In genomic region chr2:219001577-219002394, GRCh38 we compare ENCODE assay signal across 8 cellular contexts. TPM values are rescaled to one million over a fixed set of nuclear protein-coding genes. Genes with fewer than 3 reads are reported as not detected.
A peak's percentile ranks its signal among the peaks of the same experiment; 100 is the strongest.
DNase-seq lines count a peak whose midpoint lies in the region; ATAC-seq, FAIRE-seq and TF ChIP-seq lines count a peak whose summit lies in the region.

No MANE protein-coding gene starts in this region.

- no peak overlapping the region; the same call in 1 of the 2 replicates for H3K4me3 ChIP-seq in GM12878

- H3K4me3 Mint-ChIP-seq in naive thymus-derived CD8-positive, alpha-beta T cell: peak overlapping the region; percentile 4 to 88 (median 57)

- no peaks in the 10 kb centered on the region for H4K20me1 ChIP-seq in GM12878 (ENCODE audit: control insufficient read depth, insufficient read depth)

- WGBS in GM12878 (ENCODE audit: insufficient coverage, insufficient replicate concordance, low lambda C conversion rate, missing lambda C conversion rate): 8% methylated on average over 52 of the region's 70 CpGs

- peaks cover 0 to 2% (median 1%) of the 10 kb centered on the region in 3 donors for H3K36me3 Mint-ChIP-seq in naive thymus-derived CD8-positive, alpha-beta T cell

- H3K27me3 ChIP-seq in GM12878 (replicated peaks in 1 of 2; ENCODE audit: control insufficient read depth in 2 of 2, insufficient read depth in 2 of 2, low read length in 1 of 2): peaks cover 9 to 19% of the 10 kb centered on the region in 2 experiments

- no peak for TF ChIP-seq RAD21 in GM12878 (IDR thresholded peaks at IDR 0.05; ENCODE audit: insufficient read depth, low read depth, low read length)

- no peaks in the 10 kb centered on the region for H3K9me3 Mint-ChIP-seq in naive thymus-derived CD8-positive, alpha-beta T cell

- DNase-seq in GM10266 (ENCODE audit: extremely low spot score): peak; percentile 68
- peak; percentile 86 for DNase-seq in NCI-H2107 (lab: John Stamatoyannopoulos, UW)
- DNase-seq in GM12878 (ENCODE audit: low read depth, low spot score): no peak
- DNase-seq in naive thymus-derived CD8-positive, alpha-beta T cell: no peak

- TF ChIP-seq POLR2A in GM12878 (IDR thresholded peaks at IDR 0.05; ENCODE audit: low read depth, low read length): no peak

- H3K9me3 ChIP-seq in GM12878 (replicated peaks; ENCODE audit: control insufficient read depth, insufficient read depth, low read length): no peaks in the 10 kb centered on the region

- no peaks in the 10 kb centered on the region for H3K79me2 ChIP-seq in GM12878 (ENCODE audit: control insufficient read depth, insufficient read depth, low read length)

- peaks cover 10 to 23% (median 17%) of the 10 kb centered on the region in 4 donors for H3K4me1 Mint-ChIP-seq in naive thymus-derived CD8-positive, alpha-beta T cell

- no peak overlapping the region for H2AFZ ChIP-seq in GM12878 (ENCODE audit: control insufficient read depth, low read depth, low read length)

- H3K4me2 ChIP-seq in GM12878 (ENCODE audit: control insufficient read depth, insufficient read depth): peak overlapping the region; percentile 33; the same call in 1 of the 2 replicates

- no peak overlapping the region for H3K9ac ChIP-seq in GM12878 (ENCODE audit: control insufficient read depth, insufficient read depth, low read length)

- POLR2A ChIA-PET in GM12878 (lab: Charles Lee): no interaction called here
- POLR2A ChIA-PET in naive thymus-derived CD8-positive, alpha-beta T cell (lab: Charles Lee): interaction anchor here (1.0 kb wide), 1 partner anchor 9 kb away, joined by 3 read pairs; no protein-coding TSS in a partner anchor

- peak overlapping the region in 1 of 10 donors; percentile 56 for H3K27ac Mint-ChIP-seq in naive thymus-derived CD8-positive, alpha-beta T cell

- intact Hi-C loops in GM12878 (cut with micrococcal nuclease; ENCODE audit: unreplicated experiment): loop anchor here (2.0 kb wide), 1 partner anchor 149 kb away; no protein-coding TSS in a partner anchor

- CTCF ChIA-PET in GM12878 (lab: Yijun Ruan, JAX): interaction anchor here (0.5 to 2.0 kb wide), 5 partner anchors 9 to 183 kb away, joined by 3 to 12 read pairs (median 4); no protein-coding TSS in a partner anchor

- SMC1A ChIA-PET in GM12878 (lab: Charles Lee; ENCODE audit: uncharacterized antibody, unreplicated experiment): interaction anchor here (1.3 kb wide), 1 partner anchor 153 kb away, joined by 3 read pairs; no protein-coding TSS in a partner anchor

- TF ChIP-seq CTCF in GM10266 (IDR thresholded peaks at IDR 0.05; ENCODE audit: control insufficient read depth, insufficient read depth, low read depth, missing control alignments) (no peak), GM12878 (IDR thresholded peaks at IDR 0.05 in 2 of 3, conservative IDR thresholded peaks at IDR 0.05 in 1 of 3; ENCODE audit: control insufficient read depth in 2 of 3, extremely low read depth in 1 of 3, insufficient read depth in 1 of 3, low read depth in 3 of 3, low read length in 3 of 3) (no peak)

- H3K36me3 ChIP-seq in GM12878 (ENCODE audit: control insufficient read depth in 2 of 2, insufficient read depth in 2 of 2, low read length in 1 of 2): no peaks in the 10 kb centered on the region

- H3K27me3 Mint-ChIP-seq in naive thymus-derived CD8-positive, alpha-beta T cell: peaks cover 34 to 90% (median 78%) of the 10 kb centered on the region in 5 donors

- no TSS peak for BruUV-seq in GM12878 (replicated peaks; lab: Mats Ljungman, UMichigan)

- no peak for TF ChIP-seq EP300 in GM12878 (IDR thresholded peaks at IDR 0.05; ENCODE audit: borderline replicate concordance in 1 of 2, control insufficient read depth in 1 of 2, low read depth in 2 of 2, low read length in 2 of 2)

- FAIRE-seq in GM12878 (lab: Jason Lieb, UNC): no peak

- in situ Hi-C loops in GM12878 (cut with MboI): no loop called here

- ATAC-seq in GM12878: peak; percentile 12
- peak; percentile 37 to 46 for ATAC-seq in naive thymus-derived CD8-positive, alpha-beta T cell
- no peak for ATAC-seq in HG03159 (IDR thresholded peaks at IDR 0.05; ENCODE audit: unreplicated experiment)
- ATAC-seq in GM18520 (IDR thresholded peaks at IDR 0.05; ENCODE audit: unreplicated experiment): no peak
- no peak for ATAC-seq in HG03354 (IDR thresholded peaks at IDR 0.05; ENCODE audit: poor library complexity, severe bottlenecking, unreplicated experiment)
- ATAC-seq in GM18868 (IDR thresholded peaks at IDR 0.05; ENCODE audit: unreplicated experiment): no peak

- H3K4me1 ChIP-seq in GM12878 (ENCODE audit: control insufficient read depth, insufficient read depth, low read length): no peaks in the 10 kb centered on the region

- no peak overlapping the region for H3K27ac ChIP-seq in GM12878 (ENCODE audit: control insufficient read depth, insufficient read depth)

- RAD21 ChIA-PET in GM12878 (lab: Charles Lee; ENCODE audit: unreplicated experiment): interaction anchor here (0.6 to 1.0 kb wide), 4 partner anchors 28 to 126 kb away, joined by 3 read pairs; no protein-coding TSS in a partner anchor

RNA-seq across cellular contexts. Expression of gene CRYBA2, which starts 8.6 kb away (rescaled TPM):
- total RNA-seq in GM12878 (2013; cell fraction: nucleolus; rRNA removed): not detected in 2 replicates
- total RNA-seq in GM12878 (2014; rRNA removed) (not detected in 2 replicates), GM12878 (2014; rRNA removed; fragmentation: Illumina TruSeq; extraction: Trizol) (not detected in 2 replicates), GM12878 (2021) (not detected in 2 replicates)
- polyA plus RNA-seq in GM12878 (2011; ENCODE audit: low read depth): not detected
- polyA plus RNA-seq in GM12878 (2011; rRNA removed) (not detected in 2 replicates), GM12878 (2014; fragmentation: Illumina TruSeq; extraction: Trizol) (not detected in 2 replicates), GM12878 (2014; fragmentation: Nextera tagmentation; extraction: Ambion mirVana) (not detected), GM12878 (2014; rRNA removed) (not detected in 2 replicates), GM12878 (2016; fragmentation: Nextera tagmentation; extraction: Ambion mirVana) (not detected)
- polyA plus RNA-seq in GM12878 (2011; cell fraction: cytosol; rRNA removed): not detected in 2 replicates
- polyA plus RNA-seq in GM12878 (2011; cell fraction: nucleus; rRNA removed): not detected in 2 replicates
- polyA plus RNA-seq in GM12878 (2012): not detected in 2 replicates
- not detected in 2 replicates for polyA minus RNA-seq in GM12878 (2011; rRNA and poly(A)+ RNA removed)
- not detected in 2 replicates for polyA minus RNA-seq in GM12878 (2011; cell fraction: cytosol; rRNA and poly(A)+ RNA removed)
- not detected in 2 replicates for polyA minus RNA-seq in GM12878 (2011; cell fraction: nucleus; rRNA and poly(A)+ RNA removed)
- total RNA-seq in naive thymus-derived CD8-positive, alpha-beta T cell: not detected
- not detected for polyA plus RNA-seq in naive thymus-derived CD8-positive, alpha-beta T cell

RNA-seq across cellular contexts. Expression of gene FEV, which starts 16.8 kb away (rescaled TPM):
- not detected in 2 replicates for total RNA-seq in GM12878 (2013; cell fraction: nucleolus; rRNA removed)
- total RNA-seq in GM12878 (2014; rRNA removed) (not detected in 2 replicates), GM12878 (2014; rRNA removed; fragmentation: Illumina TruSeq; extraction: Trizol) (not detected in 2 replicates), GM12878 (2021) (not detected in 2 replicates)
- polyA plus RNA-seq in GM12878 (2011; ENCODE audit: low read depth): not detected
- polyA plus RNA-seq in GM12878 (2011; rRNA removed) (not detected in 2 replicates), GM12878 (2014; fragmentation: Illumina TruSeq; extraction: Trizol) (not detected in 2 replicates), GM12878 (2014; fragmentation: Nextera tagmentation; extraction: Ambion mirVana) (not detected), GM12878 (2014; rRNA removed) (not detected in 2 replicates), GM12878 (2016; fragmentation: Nextera tagmentation; extraction: Ambion mirVana) (not detected)
- not detected in 2 replicates for polyA plus RNA-seq in GM12878 (2011; cell fraction: cytosol; rRNA removed)
- not detected in 2 replicates for polyA plus RNA-seq in GM12878 (2011; cell fraction: nucleus; rRNA removed)
- not detected in 2 replicates for polyA plus RNA-seq in GM12878 (2012)
- polyA minus RNA-seq in GM12878 (2011; rRNA and poly(A)+ RNA removed): not detected in 2 replicates
- not detected in 2 replicates for polyA minus RNA-seq in GM12878 (2011; cell fraction: cytosol; rRNA and poly(A)+ RNA removed)
- not detected in 2 replicates for polyA minus RNA-seq in GM12878 (2011; cell fraction: nucleus; rRNA and poly(A)+ RNA removed)
- not detected for total RNA-seq in naive thymus-derived CD8-positive, alpha-beta T cell
- polyA plus RNA-seq in naive thymus-derived CD8-positive, alpha-beta T cell: not detected

RNA-seq across cellular contexts. Expression of gene CFAP65, which starts 39.5 kb away (rescaled TPM):
- total RNA-seq in GM12878 (2013; cell fraction: nucleolus; rRNA removed): not detected in 2 replicates
- not detected in 2 replicates for total RNA-seq in GM12878 (2014; rRNA removed)
- not detected in 2 replicates for total RNA-seq in GM12878 (2014; rRNA removed; fragmentation: Illumina TruSeq; extraction: Trizol)
- total RNA-seq in GM12878 (2021): not detected in 2 replicates
- polyA plus RNA-seq in GM12878 (2011; ENCODE audit: low read depth): not detected
- polyA plus RNA-seq in GM12878 (2011; rRNA removed): not detected in 2 replicates
- 0.07 TPM in 1 of 2 replicates, not detected in the other for polyA plus RNA-seq in GM12878 (2011; cell fraction: cytosol; rRNA removed)
- polyA plus RNA-seq in GM12878 (2011; cell fraction: nucleus; rRNA removed): not detected in 2 replicates
- not detected in 2 replicates for polyA plus RNA-seq in GM12878 (2012)
- not detected in 2 replicates for polyA plus RNA-seq in GM12878 (2014; fragmentation: Illumina TruSeq; extraction: Trizol)
- not detected for polyA plus RNA-seq in GM12878 (2014; fragmentation: Nextera tagmentation; extraction: Ambion mirVana)
- polyA plus RNA-seq in GM12878 (2014; rRNA removed): not detected in 2 replicates
- not detected for polyA plus RNA-seq in GM12878 (2016; fragmentation: Nextera tagmentation; extraction: Ambion mirVana)
- not detected in 2 replicates for polyA minus RNA-seq in GM12878 (2011; rRNA and poly(A)+ RNA removed)
- polyA minus RNA-seq in GM12878 (2011; cell fraction: cytosol; rRNA and poly(A)+ RNA removed): not detected in 2 replicates
- not detected in 2 replicates for polyA minus RNA-seq in GM12878 (2011; cell fraction: nucleus; rRNA and poly(A)+ RNA removed)
- total RNA-seq in naive thymus-derived CD8-positive, alpha-beta T cell: not detected
- under 1 TPM in 1 of 3 donors, not detected in 2; 0.23 TPM for polyA plus RNA-seq in naive thymus-derived CD8-positive, alpha-beta T cell

RNA-seq across cellular contexts. Expression of gene CDK5R2, which starts 42.3 kb away (rescaled TPM):
- total RNA-seq in GM12878 (2013; cell fraction: nucleolus; rRNA removed): 0.17 TPM in 1 of 2 replicates, not detected in the other
- total RNA-seq in GM12878 (2014; rRNA removed): not detected in 2 replicates
- not detected in 2 replicates for total RNA-seq in GM12878 (2014; rRNA removed; fragmentation: Illumina TruSeq; extraction: Trizol)
- not detected in 2 replicates for total RNA-seq in GM12878 (2021)
- not detected for polyA plus RNA-seq in GM12878 (2011; ENCODE audit: low read depth)
- polyA plus RNA-seq in GM12878 (2011; rRNA removed): not detected in 2 replicates
- 0.03 TPM in 1 of 2 replicates, not detected in the other for polyA plus RNA-seq in GM12878 (2011; cell fraction: cytosol; rRNA removed)
- polyA plus RNA-seq in GM12878 (2011; cell fraction: nucleus; rRNA removed): not detected in 2 replicates
- polyA plus RNA-seq in GM12878 (2012): 0.08 TPM in 1 of 2 replicates, not detected in the other
- polyA plus RNA-seq in GM12878 (2014; fragmentation: Illumina TruSeq; extraction: Trizol): not detected in 2 replicates
- not detected for polyA plus RNA-seq in GM12878 (2014; fragmentation: Nextera tagmentation; extraction: Ambion mirVana)
- polyA plus RNA-seq in GM12878 (2014; rRNA removed): not detected in 2 replicates
- polyA plus RNA-seq in GM12878 (2016; fragmentation: Nextera tagmentation; extraction: Ambion mirVana): not detected
- 0.07 TPM in 1 of 2 replicates, not detected in the other for polyA minus RNA-seq in GM12878 (2011; rRNA and poly(A)+ RNA removed)
- polyA minus RNA-seq in GM12878 (2011; cell fraction: cytosol; rRNA and poly(A)+ RNA removed): not detected in 2 replicates
- 0.12 and 0.19 TPM in 2 replicates for polyA minus RNA-seq in GM12878 (2011; cell fraction: nucleus; rRNA and poly(A)+ RNA removed)
- not detected for total RNA-seq in naive thymus-derived CD8-positive, alpha-beta T cell
- not detected for polyA plus RNA-seq in naive thymus-derived CD8-positive, alpha-beta T cell

RNA-seq across cellular contexts. Expression of gene IHH, which starts 58.9 kb away (rescaled TPM):
- not detected in 2 replicates for total RNA-seq in GM12878 (2013; cell fraction: nucleolus; rRNA removed)
- total RNA-seq in GM12878 (2014; rRNA removed) (not detected in 2 replicates), GM12878 (2014; rRNA removed; fragmentation: Illumina TruSeq; extraction: Trizol) (not detected in 2 replicates), GM12878 (2021) (not detected in 2 replicates)
- not detected for polyA plus RNA-seq in GM12878 (2011; ENCODE audit: low read depth)
- polyA plus RNA-seq in GM12878 (2011; rRNA removed) (not detected in 2 replicates), GM12878 (2014; fragmentation: Illumina TruSeq; extraction: Trizol) (not detected in 2 replicates), GM12878 (2014; fragmentation: Nextera tagmentation; extraction: Ambion mirVana) (not detected), GM12878 (2014; rRNA removed) (0.04 TPM in 1 of 2 replicates, not detected in the other), GM12878 (2016; fragmentation: Nextera tagmentation; extraction: Ambion mirVana) (not detected)
- polyA plus RNA-seq in GM12878 (2011; cell fraction: cytosol; rRNA removed): not detected in 2 replicates
- polyA plus RNA-seq in GM12878 (2011; cell fraction: nucleus; rRNA removed): 0.06 TPM in 1 of 2 replicates, not detected in the other
- polyA plus RNA-seq in GM12878 (2012): not detected in 2 replicates
- not detected in 2 replicates for polyA minus RNA-seq in GM12878 (2011; rRNA and poly(A)+ RNA removed)
- not detected in 2 replicates for polyA minus RNA-seq in GM12878 (2011; cell fraction: cytosol; rRNA and poly(A)+ RNA removed)
- polyA minus RNA-seq in GM12878 (2011; cell fraction: nucleus; rRNA and poly(A)+ RNA removed): 0.29 TPM in 1 of 2 replicates, not detected in the other
- total RNA-seq in naive thymus-derived CD8-positive, alpha-beta T cell: not detected
- not detected for polyA plus RNA-seq in naive thymus-derived CD8-positive, alpha-beta T cell

Comparison
In these comparisons a context has a peak if more than half of its experiments do, and no peak if none do; other contexts are left out.
1. DNase-seq: peak in GM10266 (single experiment) and NCI-H2107 (single experiment); none in GM12878 (single experiment) and naive thymus-derived CD8-positive, alpha-beta T cell (0 of 10).
2. ATAC-seq: peak in GM12878 (single experiment) and naive thymus-derived CD8-positive, alpha-beta T cell (2 of 2); none in HG03159 (single experiment), GM18520 (single experiment), HG03354 (single experiment) and GM18868 (single experiment).